In genomic region chr3:53312832-53313231, GRCh38 we compare ENCODE assay signal across 1 cellular context.
TF ChIP-seq lines count a peak whose summit lies in the region.

No MANE protein-coding gene starts in this region.

TF ChIP-seq in HepG2, 621 proteins besides CTCF, POLR2A, EP300 and RAD21:
- TF ChIP-seq SAP130 (CRISPR knock-in tag; IDR thresholded peaks at IDR 0.05; ENCODE audit: low read depth), result no peak
- no peak for TF ChIP-seq KDM4B (CRISPR knock-in tag; IDR thresholded peaks at IDR 0.05)
- TF ChIP-seq, protein P1, sequence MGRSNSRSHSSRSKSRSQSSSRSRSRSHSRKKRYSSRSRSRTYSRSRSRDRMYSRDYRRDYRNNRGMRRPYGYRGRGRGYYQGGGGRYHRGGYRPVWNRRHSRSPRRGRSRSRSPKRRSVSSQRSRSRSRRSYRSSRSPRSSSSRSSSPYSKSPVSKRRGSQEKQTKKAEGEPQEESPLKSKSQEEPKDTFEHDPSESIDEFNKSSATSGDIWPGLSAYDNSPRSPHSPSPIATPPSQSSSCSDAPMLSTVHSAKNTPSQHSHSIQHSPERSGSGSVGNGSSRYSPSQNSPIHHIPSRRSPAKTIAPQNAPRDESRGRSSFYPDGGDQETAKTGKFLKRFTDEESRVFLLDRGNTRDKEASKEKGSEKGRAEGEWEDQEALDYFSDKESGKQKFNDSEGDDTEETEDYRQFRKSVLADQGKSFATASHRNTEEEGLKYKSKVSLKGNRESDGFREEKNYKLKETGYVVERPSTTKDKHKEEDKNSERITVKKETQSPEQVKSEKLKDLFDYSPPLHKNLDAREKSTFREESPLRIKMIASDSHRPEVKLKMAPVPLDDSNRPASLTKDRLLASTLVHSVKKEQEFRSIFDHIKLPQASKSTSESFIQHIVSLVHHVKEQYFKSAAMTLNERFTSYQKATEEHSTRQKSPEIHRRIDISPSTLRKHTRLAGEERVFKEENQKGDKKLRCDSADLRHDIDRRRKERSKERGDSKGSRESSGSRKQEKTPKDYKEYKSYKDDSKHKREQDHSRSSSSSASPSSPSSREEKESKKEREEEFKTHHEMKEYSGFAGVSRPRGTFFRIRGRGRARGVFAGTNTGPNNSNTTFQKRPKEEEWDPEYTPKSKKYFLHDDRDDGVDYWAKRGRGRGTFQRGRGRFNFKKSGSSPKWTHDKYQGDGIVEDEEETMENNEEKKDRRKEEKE (IDR thresholded peaks at IDR 0.05), result no peak
- TF ChIP-seq, protein P2, sequence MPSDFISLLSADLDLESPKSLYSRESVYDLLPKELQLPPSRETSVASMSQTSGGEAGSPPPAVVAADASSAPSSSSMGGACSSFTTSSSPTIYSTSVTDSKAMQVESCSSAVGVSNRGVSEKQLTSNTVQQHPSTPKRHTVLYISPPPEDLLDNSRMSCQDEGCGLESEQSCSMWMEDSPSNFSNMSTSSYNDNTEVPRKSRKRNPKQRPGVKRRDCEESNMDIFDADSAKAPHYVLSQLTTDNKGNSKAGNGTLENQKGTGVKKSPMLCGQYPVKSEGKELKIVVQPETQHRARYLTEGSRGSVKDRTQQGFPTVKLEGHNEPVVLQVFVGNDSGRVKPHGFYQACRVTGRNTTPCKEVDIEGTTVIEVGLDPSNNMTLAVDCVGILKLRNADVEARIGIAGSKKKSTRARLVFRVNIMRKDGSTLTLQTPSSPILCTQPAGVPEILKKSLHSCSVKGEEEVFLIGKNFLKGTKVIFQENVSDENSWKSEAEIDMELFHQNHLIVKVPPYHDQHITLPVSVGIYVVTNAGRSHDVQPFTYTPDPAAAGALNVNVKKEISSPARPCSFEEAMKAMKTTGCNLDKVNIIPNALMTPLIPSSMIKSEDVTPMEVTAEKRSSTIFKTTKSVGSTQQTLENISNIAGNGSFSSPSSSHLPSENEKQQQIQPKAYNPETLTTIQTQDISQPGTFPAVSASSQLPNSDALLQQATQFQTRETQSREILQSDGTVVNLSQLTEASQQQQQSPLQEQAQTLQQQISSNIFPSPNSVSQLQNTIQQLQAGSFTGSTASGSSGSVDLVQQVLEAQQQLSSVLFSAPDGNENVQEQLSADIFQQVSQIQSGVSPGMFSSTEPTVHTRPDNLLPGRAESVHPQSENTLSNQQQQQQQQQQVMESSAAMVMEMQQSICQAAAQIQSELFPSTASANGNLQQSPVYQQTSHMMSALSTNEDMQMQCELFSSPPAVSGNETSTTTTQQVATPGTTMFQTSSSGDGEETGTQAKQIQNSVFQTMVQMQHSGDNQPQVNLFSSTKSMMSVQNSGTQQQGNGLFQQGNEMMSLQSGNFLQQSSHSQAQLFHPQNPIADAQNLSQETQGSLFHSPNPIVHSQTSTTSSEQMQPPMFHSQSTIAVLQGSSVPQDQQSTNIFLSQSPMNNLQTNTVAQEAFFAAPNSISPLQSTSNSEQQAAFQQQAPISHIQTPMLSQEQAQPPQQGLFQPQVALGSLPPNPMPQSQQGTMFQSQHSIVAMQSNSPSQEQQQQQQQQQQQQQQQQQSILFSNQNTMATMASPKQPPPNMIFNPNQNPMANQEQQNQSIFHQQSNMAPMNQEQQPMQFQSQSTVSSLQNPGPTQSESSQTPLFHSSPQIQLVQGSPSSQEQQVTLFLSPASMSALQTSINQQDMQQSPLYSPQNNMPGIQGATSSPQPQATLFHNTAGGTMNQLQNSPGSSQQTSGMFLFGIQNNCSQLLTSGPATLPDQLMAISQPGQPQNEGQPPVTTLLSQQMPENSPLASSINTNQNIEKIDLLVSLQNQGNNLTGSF (CRISPR knock-in tag; IDR thresholded peaks at IDR 0.05), result no peak
- TF ChIP-seq FOXA1 (IDR thresholded peaks at IDR 0.05), result no peak
- 0 out of 2 replicates have a peak, but pooled peaks have one; percentile 39 for TF ChIP-seq FOXA1 (CRISPR knock-in tag; IDR thresholded peaks at IDR 0.05)
- no peak for TF ChIP-seq ZBTB8A (CRISPR knock-in tag; IDR thresholded peaks at IDR 0.05; ENCODE audit: borderline replicate concordance, low read depth)
- TF ChIP-seq ARNT2 (CRISPR knock-in tag; IDR thresholded peaks at IDR 0.05; ENCODE audit: low read depth), result no peak
- TF ChIP-seq ZNF773 (CRISPR knock-in tag; IDR thresholded peaks at IDR 0.05; ENCODE audit: borderline replicate concordance), result no peak
- no peak for TF ChIP-seq LRRFIP1 (CRISPR knock-in tag; conservative IDR thresholded peaks at IDR 0.05)
- no peak for TF ChIP-seq SRSF4 (IDR thresholded peaks at IDR 0.05; ENCODE audit: low read depth, low read length, poor library complexity, severe bottlenecking)
- no peak for TF ChIP-seq BCL6 (CRISPR knock-in tag; IDR thresholded peaks at IDR 0.05)
- peak; percentile 20; the same call in 1 of the 2 replicates for TF ChIP-seq FOXA3 (CRISPR knock-in tag; IDR thresholded peaks at IDR 0.05)
- no peak for TF ChIP-seq SNRNP70 (IDR thresholded peaks at IDR 0.05; ENCODE audit: low read depth, low read length)
TF ChIP-seq in HepG2: peak in this region for 2.
